In genomic region chr1:41726899-41727748, GRCh38 we compare ENCODE assay signal across 8 cellular contexts.
DNase-seq lines count a peak whose midpoint lies in the region; ATAC-seq and TF ChIP-seq lines count a peak whose summit lies in the region.

No MANE protein-coding gene starts in this region.

- POLR2A ChIA-PET in OCI-LY7 (lab: Charles Lee) = no interaction called here

- TF ChIP-seq CTCF in OCI-LY7 (conservative IDR thresholded peaks at IDR 0.05; ENCODE audit: low read length) (peak; percentile 80), gastrocnemius medialis (IDR thresholded peaks at IDR 0.05 in 4 of 5, conservative IDR thresholded peaks at IDR 0.05 in 1 of 5) (no peak)

- H2AFZ ChIP-seq in OCI-LY7 (ENCODE audit: low read length) = peak overlapping the region; percentile 32; the same call in 1 of the 2 replicates

- H3K79me2 ChIP-seq in OCI-LY7 (ENCODE audit: insufficient read depth, low read depth, low read length) = no peaks in the 10 kb centered on the region

- no peaks in the 10 kb centered on the region for H3K9me2 ChIP-seq in OCI-LY7 (ENCODE audit: insufficient read depth, low read length)

- H3K9me3 ChIP-seq in OCI-LY7 (ENCODE audit: low read length) = no peaks in the 10 kb centered on the region
- H3K9me3 ChIP-seq in gastrocnemius medialis = no peaks in the 10 kb centered on the region

- H3K36me3 ChIP-seq in OCI-LY7 (ENCODE audit: insufficient read depth, low read length) = no peaks in the 10 kb centered on the region
- no peaks in the 10 kb centered on the region for H3K36me3 ChIP-seq in gastrocnemius medialis

- DNase-seq in OCI-LY7 (ENCODE audit: low spot score) = peak; percentile 83
- DNase-seq in gastrocnemius medialis = peak; percentile 43 to 57
- DNase-seq in NCI-H128 (lab: John Stamatoyannopoulos, UW; ENCODE audit: unreplicated experiment) = no peak

- intact Hi-C loops in OCI-LY7 (cut with micrococcal nuclease; ENCODE audit: unreplicated experiment) = loop anchor here (1.0 to 5.0 kb wide), 3 partner anchors 24 to 152 kb away; no protein-coding TSS in a partner anchor
- intact Hi-C loops in gastrocnemius medialis (cut with DNase I; ENCODE audit: low total_unique reads) = no loop called here

- ATAC-seq in HG02678 (IDR thresholded peaks at IDR 0.05; ENCODE audit: unreplicated experiment) (peak; percentile 37), esophagus mucosa (peak; percentile 10), gastrocnemius medialis (no peak), HG03469 (IDR thresholded peaks at IDR 0.05; ENCODE audit: unreplicated experiment) (no peak), HG02884 (IDR thresholded peaks at IDR 0.05; ENCODE audit: unreplicated experiment) (no peak)

- no peaks in the 10 kb centered on the region for H3K27me3 ChIP-seq in gastrocnemius medialis

- CTCF ChIA-PET in OCI-LY7 (lab: Charles Lee; ENCODE audit: unreplicated experiment) = no interaction called here

- peak overlapping the region; percentile 39 for H3K4me3 ChIP-seq in OCI-LY7 (ENCODE audit: low read depth, low read length, poor library complexity, severe bottlenecking)
- no peak overlapping the region for H3K4me3 ChIP-seq in gastrocnemius medialis

- H3K4me1 ChIP-seq in OCI-LY7 (ENCODE audit: insufficient read depth, low read length, poor library complexity, severe bottlenecking) (peaks cover 35% of the 10 kb centered on the region), gastrocnemius medialis (peaks cover 24% of the 10 kb centered on the region in 2 donors)

- BruUV-seq in OCI-LY7 (replicated peaks; lab: Mats Ljungman, UMichigan) = no TSS peak

- peak; percentile 15 for TF ChIP-seq POLR2A in GM15510 (IDR thresholded peaks at IDR 0.05; ENCODE audit: borderline replicate concordance, extremely low read depth, insufficient read length)
- no peak for TF ChIP-seq POLR2A in gastrocnemius medialis (IDR thresholded peaks at IDR 0.05)

- in situ Hi-C loops in gastrocnemius medialis (cut with MboI; ENCODE audit: low sequenced_read_pairs in 4 of 4) = no loop called here

- H3K27ac ChIP-seq in OCI-LY7 (ENCODE audit: low read depth, low read length, poor library complexity, severe bottlenecking) (peak overlapping the region; percentile 61), gastrocnemius medialis (no peak overlapping the region)

- H3K4me2 ChIP-seq in OCI-LY7 (ENCODE audit: low read length) = peak overlapping the region; percentile 76

- no peaks in the 10 kb centered on the region for H4K20me1 ChIP-seq in OCI-LY7 (ENCODE audit: insufficient read depth, low read length)

Comparison
In these comparisons a context has a peak if more than half of its experiments do, and no peak if none do; other contexts are left out.
1. ATAC-seq: peak in HG02678 (single experiment) and esophagus mucosa (single experiment); none in gastrocnemius medialis (0 of 2), HG03469 (single experiment) and HG02884 (single experiment).